In the genomic region with DNA sequence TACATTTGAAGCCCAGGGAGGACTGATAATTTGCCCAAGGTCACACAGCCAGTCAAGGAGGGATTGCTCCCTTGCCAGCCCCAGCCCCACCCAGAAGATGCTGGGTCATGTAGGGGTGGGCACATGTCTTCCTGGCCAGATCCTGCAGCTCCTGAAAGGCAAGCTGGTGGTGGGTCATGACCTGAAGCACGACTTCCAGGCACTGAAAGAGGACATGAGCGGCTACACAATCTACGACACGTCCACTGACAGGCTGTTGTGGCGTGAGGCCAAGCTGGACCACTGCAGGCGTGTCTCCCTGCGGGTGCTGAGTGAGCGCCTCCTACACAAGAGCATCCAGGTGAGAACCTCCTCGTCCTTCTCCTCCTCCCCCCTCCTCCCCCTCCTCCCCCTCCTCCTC, we compare ENCODE assay signal across 17 cellular contexts. TPM values are rescaled to one million over a fixed set of nuclear protein-coding genes. Genes with fewer than 3 reads are reported as not detected.
DNase-seq lines count a peak whose midpoint lies in the region; ATAC-seq and TF ChIP-seq lines count a peak whose summit lies in the region.
"Had no signal": no experiment of that assay in that cellular context is flagged by ENCODE, and none has a peak within 500 bp of the region (broad histone marks: within the 10 kb centered on the region; RNA-seq: fewer than 3 reads in every experiment).

No MANE protein-coding gene starts in this region.

- POLR2A ChIA-PET in activated CD4-positive, alpha-beta T cell treated with anti-CD3 and anti-CD28 coated beads for 36 hours (lab: Charles Lee), result no interaction called here
- POLR2A ChIA-PET in T-cell (lab: Charles Lee), result no interaction called here

- no peak for ATAC-seq in activated CD4-positive, alpha-beta T cell treated with anti-CD3 and anti-CD28 coated beads for 36 hours
- no peak for ATAC-seq in T-cell (replicated peaks in 1 of 4)
- no peak for ATAC-seq in effector memory CD8-positive, alpha-beta T cell (replicated peaks)
- no peak for ATAC-seq in stimulated activated naive CD8-positive, alpha-beta T cell treated with anti-CD3 and anti-CD28 coated beads, Interleukin-15, Interleukin-2, amounts not matched to agents 100 U/mL and 50 U/mL, for 24 hours
- no peak for ATAC-seq in HG02938 (IDR thresholded peaks at IDR 0.05; ENCODE audit: unreplicated experiment)

- no peaks in the 10 kb centered on the region for H3K4me1 ChIP-seq in endodermal cell (ENCODE audit: control insufficient read depth, insufficient read depth, low read length)

- peak overlapping the region; percentile 70 for H3K27ac Mint-ChIP-seq in activated CD4-positive, alpha-beta T cell treated with anti-CD3 and anti-CD28 coated beads for 36 hours
- H3K27ac Mint-ChIP-seq in T-cell, result peak overlapping the region; percentile 86 to 99
- peak overlapping the region; percentile 92 to 99 for H3K27ac Mint-ChIP-seq in effector memory CD8-positive, alpha-beta T cell
- no peak overlapping the region for H3K27ac Mint-ChIP-seq in endodermal cell
- H3K27ac Mint-ChIP-seq: mesothelial cell of epicardium had no signal

- no peaks in the 10 kb centered on the region for H3K9me3 Mint-ChIP-seq in activated CD4-positive, alpha-beta T cell treated with anti-CD3 and anti-CD28 coated beads for 36 hours (ENCODE audit: low read depth)
- no peaks in the 10 kb centered on the region for H3K9me3 Mint-ChIP-seq in T-cell
- no peaks in the 10 kb centered on the region for H3K9me3 Mint-ChIP-seq in effector memory CD8-positive, alpha-beta T cell
- no peaks in the 10 kb centered on the region for H3K9me3 Mint-ChIP-seq in endodermal cell
- H3K9me3 Mint-ChIP-seq: activated naive CD4-positive, alpha-beta T cell treated with anti-CD3 and anti-CD28 coated beads, Interleukin-2, amount 50 U/mL, for 72 hours; mesothelial cell of epicardium had no signal

- no peaks in the 10 kb centered on the region for H3K36me3 ChIP-seq in endodermal cell (ENCODE audit: control insufficient read depth, insufficient read depth, low read length)
- H3K36me3 ChIP-seq: transverse colon had no signal

- no peak overlapping the region for H3K4me3 ChIP-seq in endodermal cell (ENCODE audit: low read length)
- H3K4me3 ChIP-seq: hepatocyte, skin epidermis, transverse colon had no signal

- H3K9me3 ChIP-seq in endodermal cell (ENCODE audit: control insufficient read depth, low read length), result no peaks in the 10 kb centered on the region
- H3K9me3 ChIP-seq: transverse colon had no signal

- peaks cover 34% of the 10 kb centered on the region for H3K36me3 Mint-ChIP-seq in activated CD4-positive, alpha-beta T cell treated with anti-CD3 and anti-CD28 coated beads for 36 hours (ENCODE audit: low read depth)
- H3K36me3 Mint-ChIP-seq in T-cell (peaks cover 43% of the 10 kb centered on the region), endodermal cell (ENCODE audit: low read depth) (no peaks in the 10 kb centered on the region)
- H3K36me3 Mint-ChIP-seq in effector memory CD8-positive, alpha-beta T cell (ENCODE audit: insufficient read depth), result peaks cover 40% of the 10 kb centered on the region
- H3K36me3 Mint-ChIP-seq: mesothelial cell of epicardium had no signal

- peaks cover 78% of the 10 kb centered on the region for H3K4me1 Mint-ChIP-seq in activated CD4-positive, alpha-beta T cell treated with anti-CD3 and anti-CD28 coated beads for 36 hours
- H3K4me1 Mint-ChIP-seq in T-cell, result peaks cover 81 to 92% (median 90%) of the 10 kb centered on the region in 3 donors
- peaks cover 50 to 59% of the 10 kb centered on the region in 2 donors for H3K4me1 Mint-ChIP-seq in effector memory CD8-positive, alpha-beta T cell (ENCODE audit: low read depth in 2 of 2)
- H3K4me1 Mint-ChIP-seq in endodermal cell, result no peaks in the 10 kb centered on the region

- no peak overlapping the region for H3K27ac ChIP-seq in endodermal cell (ENCODE audit: low read depth, low read length)
- H3K27ac ChIP-seq: C4-2B, hepatocyte, transverse colon had no signal

- H3K27me3 ChIP-seq in endodermal cell (ENCODE audit: control insufficient read depth, insufficient read depth, low read length, poor library complexity, severe bottlenecking), result no peaks in the 10 kb centered on the region
- H3K27me3 ChIP-seq: hepatocyte, transverse colon had no signal

- no peak overlapping the region for H3K9ac ChIP-seq in endodermal cell (ENCODE audit: extremely low read depth, low read length, poor library complexity, severe bottlenecking)

- no peaks in the 10 kb centered on the region for H3K27me3 Mint-ChIP-seq in activated CD4-positive, alpha-beta T cell treated with anti-CD3 and anti-CD28 coated beads for 36 hours
- H3K27me3 Mint-ChIP-seq in T-cell, result no peaks in the 10 kb centered on the region
- no peaks in the 10 kb centered on the region for H3K27me3 Mint-ChIP-seq in effector memory CD8-positive, alpha-beta T cell
- H3K27me3 Mint-ChIP-seq in endodermal cell (ENCODE audit: insufficient read depth), result no peaks in the 10 kb centered on the region

- CTCF ChIA-PET in activated CD4-positive, alpha-beta T cell treated with anti-CD3 and anti-CD28 coated beads for 36 hours (lab: Charles Lee), result no interaction called here
- CTCF ChIA-PET in T-cell (lab: Charles Lee), result interaction anchor here in 1 of 2 donors (1.3 kb wide), 1 partner anchor 12 kb away, joined by 3 read pairs; no protein-coding TSS in a partner anchor

- intact Hi-C loops in activated CD4-positive, alpha-beta T cell treated with anti-CD3 and anti-CD28 coated beads for 36 hours (cut with DNase I, micrococcal nuclease), result no loop called here

- H3K4me3 Mint-ChIP-seq in activated CD4-positive, alpha-beta T cell treated with anti-CD3 and anti-CD28 coated beads for 36 hours, result no peak overlapping the region
- H3K4me3 Mint-ChIP-seq in T-cell, result peak overlapping the region in 1 of 3 donors; percentile 55
- no peak overlapping the region for H3K4me3 Mint-ChIP-seq in effector memory CD8-positive, alpha-beta T cell
- H3K4me3 Mint-ChIP-seq in endodermal cell, result no peak overlapping the region
- H3K4me3 Mint-ChIP-seq: mesothelial cell of epicardium had no signal

- 90 to 92% methylated on average over 5 to 7 of the region's 9 CpGs for WGBS in endodermal cell (ENCODE audit: insufficient coverage in 1 of 2, insufficient read length in 1 of 2), 2 experiments

- TF ChIP-seq CTCF in endodermal cell (conservative IDR thresholded peaks at IDR 0.05), result no peak

- DNase-seq in activated CD4-positive, alpha-beta T cell treated with anti-CD3 and anti-CD28 coated beads for 36 hours, result peak; percentile 6
- DNase-seq in activated CD4-positive, alpha-beta T cell treated with anti-CD3 and anti-CD28 coated beads, Interleukin-2, amount 50 U/mL, for 1 hour, result no peak
- DNase-seq in T-cell, result peak in 2 of 34 experiments; percentile 2 to 12
- no peak for DNase-seq in effector memory CD8-positive, alpha-beta T cell
- DNase-seq in stimulated activated naive CD8-positive, alpha-beta T cell treated with anti-CD3 and anti-CD28 coated beads, Interleukin-15, Interleukin-2, amounts not matched to agents 100 U/mL and 50 U/mL, for 24 hours, result peak; percentile 3
- no peak for DNase-seq in endodermal cell
- no peak for DNase-seq in NCI-H1092 treated with DMSO at 0.1 percent for 48 hours (lab: John Stamatoyannopoulos, UW)
- DNase-seq: effector CD4-positive, alpha-beta T cell; NCI-H1092; NCI-H82; transverse colon had no signal

RNA-seq across cellular contexts. Expression of a gene that starts 13.2 kb away (rescaled TPM):
- 100 to 1,000 TPM; 107 to 120 TPM for total RNA-seq in activated CD4-positive, alpha-beta T cell treated with anti-CD3 and anti-CD28 coated beads for 36 hours
- total RNA-seq in T-cell, result 100 to 1,000 TPM; 141 to 206 (median 153) TPM
- total RNA-seq in endodermal cell, result 10 to 100 TPM in 1 of 2 donors, 1 to 10 TPM in 1; 9.3 to 11.4 TPM
- 2.8 TPM for polyA plus RNA-seq in endodermal cell (2013, experiment 1 of 2)
- polyA plus RNA-seq in endodermal cell (2013, experiment 2 of 2), result 1.9 TPM

RNA-seq across cellular contexts. Expression of a gene that starts 30.8 kb away (rescaled TPM):
- total RNA-seq in activated CD4-positive, alpha-beta T cell treated with anti-CD3 and anti-CD28 coated beads for 36 hours, result 10 to 100 TPM; 42.8 to 52.9 TPM
- 10 to 100 TPM; 31.1 to 69.2 (median 51.5) TPM for total RNA-seq in T-cell
- 10 to 100 TPM; 64.7 to 76.4 TPM for total RNA-seq in endodermal cell
- polyA plus RNA-seq in endodermal cell (2013, experiment 1 of 2), result 43.9 TPM
- polyA plus RNA-seq in endodermal cell (2013, experiment 2 of 2), result 42.6 TPM

Comparison
In these comparisons a context has a peak if more than half of its experiments do, and no peak if none do; other contexts are left out.
1. DNase-seq: peak in activated CD4-positive, alpha-beta T cell treated with anti-CD3 and anti-CD28 coated beads for 36 hours (single experiment) and stimulated activated naive CD8-positive, alpha-beta T cell treated with anti-CD3 and anti-CD28 coated beads, Interleukin-15, Interleukin-2, amounts not matched to agents 100 U/mL and 50 U/mL, for 24 hours (single experiment); none in activated CD4-positive, alpha-beta T cell treated with anti-CD3 and anti-CD28 coated beads, Interleukin-2, amount 50 U/mL, for 1 hour (single experiment), effector memory CD8-positive, alpha-beta T cell (0 of 3), endodermal cell (single experiment) and NCI-H1092 treated with DMSO at 0.1 percent for 48 hours (single experiment).
2. RNA of a gene that starts 13.2 kb away (total RNA-seq): 141 to 206 TPM in T-cell and 107 to 120 TPM in activated CD4-positive, alpha-beta T cell treated with anti-CD3 and anti-CD28 coated beads for 36 hours; 9.3 to 11.4 TPM in endodermal cell; every median in the first group is over 4 times any median in the second.